ENCODE assay signal across 11 cellular contexts in genomic region chr6:137921823-137922222, GRCh38. TPM values are rescaled to one million over a fixed set of nuclear protein-coding genes. Genes with fewer than 3 reads are reported as not detected.
A peak's percentile ranks its signal among the peaks of the same experiment; 100 is the strongest.
DNase-seq lines count a peak whose midpoint lies in the region; ATAC-seq and TF ChIP-seq lines count a peak whose summit lies in the region.
"Had no signal": no experiment of that assay in that cellular context is flagged by ENCODE, and none has a peak within 500 bp of the region (broad histone marks: within the 10 kb centered on the region; RNA-seq: fewer than 3 reads in every experiment).

No MANE protein-coding gene starts in this region.

- in situ Hi-C loops in brain microvascular endothelial cell (cut with HindIII; ENCODE audit: low pct_ligation_motif_present, low sequenced_read_pairs) = no loop called here

- TF ChIP-seq CTCF in brain microvascular endothelial cell (IDR thresholded peaks at IDR 0.05; ENCODE audit: low read depth, low read length, missing control alignments) (peak; percentile 41), esophagus muscularis mucosa (IDR thresholded peaks at IDR 0.05) (no peak), BE2C (IDR thresholded peaks at IDR 0.05; ENCODE audit: low read depth, low read length) (no peak)

- no peak for TF ChIP-seq EP300 in esophagus muscularis mucosa (IDR thresholded peaks at IDR 0.05)

- H3K4me1 ChIP-seq in BLaER1 treated with 17β-estradiol and CSF1 and Interleukin-3, amounts not matched to agents 10 nM and 100 nM = peaks cover 42 to 76% (median 64%) of the 10 kb centered on the region in 10 experiments
- H3K4me1 ChIP-seq in esophagus muscularis mucosa (peaks cover 0 to 11% (median 7%) of the 10 kb centered on the region in 4 donors), BE2C (no peaks in the 10 kb centered on the region)

- H3K9me3 ChIP-seq in BLaER1 treated with 17β-estradiol and CSF1 and Interleukin-3, amounts not matched to agents 10 nM and 100 nM (replicated peaks in 1 of 11) = peaks cover 0 to 26% (median 9%) of the 10 kb centered on the region in 11 experiments; a peak in 14 of 22 replicates
- H3K9me3 ChIP-seq in esophagus muscularis mucosa = no peaks in the 10 kb centered on the region
- no peaks in the 10 kb centered on the region for H3K9me3 ChIP-seq in BE2C
- H3K9me3 ChIP-seq: gastrocnemius medialis had no signal

- no peak overlapping the region for H3K9ac ChIP-seq in BLaER1 treated with 17β-estradiol and CSF1 and Interleukin-3, amounts not matched to agents 10 nM and 100 nM

- ATAC-seq in GM18868 (IDR thresholded peaks at IDR 0.05; ENCODE audit: unreplicated experiment) = peak; percentile 46
- ATAC-seq in HG03066 (IDR thresholded peaks at IDR 0.05; ENCODE audit: low read depth, unreplicated experiment) = peak; percentile 43
- ATAC-seq in HG02678 (IDR thresholded peaks at IDR 0.05; ENCODE audit: unreplicated experiment) = no peak
- ATAC-seq: gastrocnemius medialis had no signal

- H3K36me3 ChIP-seq in BLaER1 treated with 17β-estradiol and CSF1 and Interleukin-3, amounts not matched to agents 10 nM and 100 nM = no peaks in the 10 kb centered on the region
- no peaks in the 10 kb centered on the region for H3K36me3 ChIP-seq in brain microvascular endothelial cell (replicated peaks)
- H3K36me3 ChIP-seq in esophagus muscularis mucosa = no peaks in the 10 kb centered on the region
- no peaks in the 10 kb centered on the region for H3K36me3 ChIP-seq in BE2C
- H3K36me3 ChIP-seq: gastrocnemius medialis had no signal

- peak overlapping the region in 10 of 11 experiments; percentile 4 to 94 (median 36); a peak in 14 of 22 replicates for H3K4me2 ChIP-seq in BLaER1 treated with 17β-estradiol and CSF1 and Interleukin-3, amounts not matched to agents 10 nM and 100 nM

- no peaks in the 10 kb centered on the region for H4K20me1 ChIP-seq in BLaER1 treated with 17β-estradiol and CSF1 and Interleukin-3, amounts not matched to agents 10 nM and 100 nM

- DNase-seq in brain microvascular endothelial cell (no peak), esophagus muscularis mucosa (ENCODE audit: extremely low spot score) (no peak), NCI-H2196 treated with DMSO at 0.1 percent for 48 hours (lab: John Stamatoyannopoulos, UW; ENCODE audit: unreplicated experiment) (no peak), BE2C (no peak)
- DNase-seq: activated CD4-positive, alpha-beta T cell treated with anti-CD3 and anti-CD28 coated beads, Interleukin-2, amount 50 U/mL, for 4 hours; COR-L47; gastrocnemius medialis had no signal

- H3K27me3 ChIP-seq in BLaER1 treated with 17β-estradiol and CSF1 and Interleukin-3, amounts not matched to agents 10 nM and 100 nM = no peaks in the 10 kb centered on the region
- H3K27me3 ChIP-seq in brain microvascular endothelial cell (replicated peaks) = no peaks in the 10 kb centered on the region
- no peaks in the 10 kb centered on the region for H3K27me3 ChIP-seq in esophagus muscularis mucosa
- H3K27me3 ChIP-seq in BE2C = 0 out of 2 replicates have a peak, but pooled peaks cover 3% of the 10 kb centered on the region
- H3K27me3 ChIP-seq: gastrocnemius medialis had no signal

- H3K4me3 ChIP-seq in BLaER1 treated with 17β-estradiol and CSF1 and Interleukin-3, amounts not matched to agents 10 nM and 100 nM = no peak overlapping the region
- no peak overlapping the region for H3K4me3 ChIP-seq in brain microvascular endothelial cell (ENCODE audit: low read depth, low read length)
- H3K4me3 ChIP-seq in esophagus muscularis mucosa = no peak overlapping the region
- H3K4me3 ChIP-seq in BE2C (ENCODE audit: low read depth, low read length) = no peak overlapping the region
- H3K4me3 ChIP-seq: gastrocnemius medialis had no signal

- intact Hi-C loops in esophagus muscularis mucosa (cut with DNase I) = no loop called here

- no peak for TF ChIP-seq POLR2A in esophagus muscularis mucosa (IDR thresholded peaks at IDR 0.05; ENCODE audit: low read depth)

- WGBS in esophagus muscularis mucosa = 89% methylated on average over 5 of the region's 5 CpGs

- H3K27ac ChIP-seq in BLaER1 treated with 17β-estradiol and CSF1 and Interleukin-3, amounts not matched to agents 10 nM and 100 nM = peak overlapping the region in 2 of 11 experiments; percentile 13 to 33; a peak in 3 of 22 replicates
- no peak overlapping the region for H3K27ac ChIP-seq in brain microvascular endothelial cell
- no peak overlapping the region for H3K27ac ChIP-seq in esophagus muscularis mucosa (replicated peaks in 1 of 4)
- H3K27ac ChIP-seq: gastrocnemius medialis had no signal

RNA-seq across cellular contexts. Expression of gene TNFAIP3, which starts 54.8 kb away (rescaled TPM):
- 10 to 100 TPM; 21.0 to 54.3 (median 29.8) TPM for total RNA-seq in esophagus muscularis mucosa
- polyA plus RNA-seq in BE2C (2012; ENCODE audit: insufficient read depth, insufficient read length, low read depth) = 0.49 TPM
